In genomic region chr21:43793243-43793642, GRCh38 we compare ENCODE assay signal across 20 cellular contexts.
"Had no signal": no experiment of that assay in that cellular context is flagged by ENCODE, and none has a peak within 500 bp of the region (broad histone marks: within the 10 kb centered on the region; RNA-seq: fewer than 3 reads in every experiment).

No MANE protein-coding gene starts in this region.

- DNase-seq: IMR-90, MV-4-11, NCI-H1048, NCI-H1105, NCI-H1417, NCI-H1436 treated with DMSO at 0.1 percent for 48 hours, NCI-H1694, NCI-H2029, NCI-H2081 treated with DMSO at 0.1 percent for 48 hours, NCI-H2171, NCI-H226, NCI-H446, NCI-H510A, NCI-H524 treated with DMSO at 0.1 percent for 48 hours, NCI-H69, NCI-H774, SHP77 treated with DMSO at 0.1 percent for 48 hours, SJCRH30 had no signal

- H3K9me3 ChIP-seq: SJCRH30 had no signal

- H3K4me3 ChIP-seq: SJCRH30 had no signal

- H3K27ac ChIP-seq: SJCRH30 had no signal

- FAIRE-seq: HepG2 had no signal

- ATAC-seq: HepG2, SK-N-SH treated with all-trans-retinoic acid at 6 μM for 48 hours had no signal

- H3K27me3 ChIP-seq: SJCRH30 had no signal
